ENCODE assay signal across 27 cellular contexts in the genomic region with DNA sequence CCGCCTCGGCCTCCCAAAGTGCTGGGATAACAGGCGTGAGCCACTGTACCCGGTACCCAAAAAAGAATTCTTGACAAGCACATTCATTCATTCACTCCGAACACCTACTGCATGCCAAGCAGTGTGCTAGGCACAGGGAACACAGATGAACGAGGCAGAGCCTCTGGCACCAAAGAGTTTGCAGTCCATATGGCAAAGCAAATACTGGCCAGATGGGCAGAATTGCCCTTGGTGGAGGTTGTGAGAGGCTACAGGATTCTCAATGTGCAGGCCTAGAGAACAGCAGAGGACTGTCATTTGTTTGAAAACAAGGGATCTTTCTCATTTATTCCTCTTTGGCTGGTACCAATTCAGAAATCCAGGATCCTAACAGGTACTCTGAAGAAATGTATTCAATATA.
"Had no signal": no experiment of that assay in that cellular context is flagged by ENCODE, and none has a peak within 500 bp of the region (broad histone marks: within the 10 kb centered on the region; RNA-seq: fewer than 3 reads in every experiment).

No MANE protein-coding gene starts in this region.

- H3K36me3 Mint-ChIP-seq: activated naive CD4-positive, alpha-beta T cell treated with anti-CD3 and anti-CD28 coated beads, Interleukin-2, amount 50 U/mL, for 24 hours; T-cell had no signal

- H3K9me3 Mint-ChIP-seq: activated CD4-positive, alpha-beta memory T cell treated with anti-CD3 and anti-CD28 coated beads, Interleukin-2, amount 10 ng/mL, durations not matched to agents 7 days and 5 days; activated naive CD4-positive, alpha-beta T cell treated with anti-CD3 and anti-CD28 coated beads, Interleukin-2, amount 50 U/mL, for 24 hours; activated T-helper 17 cell treated with anti-CD3 and anti-CD28 coated beads, Interleukin-2, amount 50 U/mL, for 72 hours; T-cell had no signal

- H3K4me1 Mint-ChIP-seq: activated naive CD4-positive, alpha-beta T cell treated with anti-CD3 and anti-CD28 coated beads, Interleukin-2, amount 50 U/mL, for 24 hours; activated T-helper 17 cell treated with anti-CD3 and anti-CD28 coated beads, Interleukin-2, amount 50 U/mL, for 72 hours; T-cell had no signal

- H3K27ac Mint-ChIP-seq: activated CD4-positive, alpha-beta memory T cell treated with anti-CD3 and anti-CD28 coated beads, Interleukin-2, amount 10 ng/mL, durations not matched to agents 7 days and 5 days; activated naive CD4-positive, alpha-beta T cell treated with anti-CD3 and anti-CD28 coated beads, Interleukin-2, amount 50 U/mL, for 24 hours; activated T-helper 17 cell treated with anti-CD3 and anti-CD28 coated beads, Interleukin-2, amount 50 U/mL, for 72 hours; T-cell had no signal

- H3K9me3 ChIP-seq: breast epithelium, colonic mucosa had no signal

- H3K4me3 Mint-ChIP-seq: activated CD4-positive, alpha-beta memory T cell treated with anti-CD3 and anti-CD28 coated beads, Interleukin-2, amount 10 ng/mL, durations not matched to agents 7 days and 5 days; activated naive CD4-positive, alpha-beta T cell treated with anti-CD3 and anti-CD28 coated beads, Interleukin-2, amount 50 U/mL, for 24 hours; activated T-helper 17 cell treated with anti-CD3 and anti-CD28 coated beads, Interleukin-2, amount 50 U/mL, for 72 hours; T-cell had no signal

- H3K27ac ChIP-seq: breast epithelium, colonic mucosa, SK-N-MC, VCaP had no signal

- H3K36me3 ChIP-seq: breast epithelium, colonic mucosa had no signal

- DNase-seq: activated CD4-positive, alpha-beta memory T cell treated with anti-CD3 and anti-CD28 coated beads, Interleukin-2, amount 10 ng/mL, durations not matched to agents 7 days and 5 days; activated CD4-positive, alpha-beta T cell treated with anti-CD3 and anti-CD28 coated beads, Interleukin-2, amount 50 U/mL, for 1 hour; activated CD4-positive, CD25-positive, alpha-beta regulatory T cell; activated T-cell treated with anti-CD3 and anti-CD28 coated beads for 4 hours; activated T-cell treated with anti-CD3 and anti-CD28 coated beads, Interleukin-2, amount 50 U/mL, for 48 hours; aorta; central memory CD4-positive, alpha-beta T cell; colonic mucosa; KG1; NCI-H1048; NCI-H146; NCI-H2029; NCI-H2107; NCI-H748 treated with DMSO at 0.1 percent for 48 hours; NK-92 treated with Interleukin-12 subunit alpha and Interleukin-12 subunit beta, amount 100 ng/mL, for 24 hours; OCI-M1; RPMI8226; T-cell; T-helper 2 cell; T1000 had no signal

- ATAC-seq: activated T-helper 17 cell treated with anti-CD3 and anti-CD28 coated beads, Interleukin-2, amount 50 U/mL, for 72 hours; Panc1; Right ventricle myocardium inferior; T-cell had no signal

- H3K4me3 ChIP-seq: breast epithelium, colonic mucosa, SK-N-MC had no signal

- H3K4me1 ChIP-seq: breast epithelium, colonic mucosa had no signal

- H3K27me3 Mint-ChIP-seq: activated CD4-positive, alpha-beta memory T cell treated with anti-CD3 and anti-CD28 coated beads, Interleukin-2, amount 10 ng/mL, durations not matched to agents 7 days and 5 days; activated naive CD4-positive, alpha-beta T cell treated with anti-CD3 and anti-CD28 coated beads, Interleukin-2, amount 50 U/mL, for 24 hours; activated T-helper 17 cell treated with anti-CD3 and anti-CD28 coated beads, Interleukin-2, amount 50 U/mL, for 72 hours; T-cell had no signal

- H3K27me3 ChIP-seq: breast epithelium, colonic mucosa had no signal
